ENCODE assay signal across 18 cellular contexts in genomic region chr12:96104566-96104965, GRCh38.
A peak's percentile ranks its signal among the peaks of the same experiment; 100 is the strongest.
DNase-seq lines count a peak whose midpoint lies in the region; ATAC-seq and TF ChIP-seq lines count a peak whose summit lies in the region.
"Had no signal": no experiment of that assay in that cellular context is flagged by ENCODE, and none has a peak within 500 bp of the region (broad histone marks: within the 10 kb centered on the region; RNA-seq: fewer than 3 reads in every experiment).

No MANE protein-coding gene starts in this region.

- peak overlapping the region in 7 of 11 experiments; percentile 7 to 35 (median 20); a peak in 9 of 22 replicates for H3K4me2 ChIP-seq in BLaER1 treated with 17β-estradiol and CSF1 and Interleukin-3, amounts not matched to agents 10 nM and 100 nM

- peaks cover 9% of the 10 kb centered on the region for H3K36me3 Mint-ChIP-seq in endothelial cell (ENCODE audit: low read depth, unreplicated experiment)

- no peaks in the 10 kb centered on the region for H3K36me3 ChIP-seq in BLaER1 treated with 17β-estradiol and CSF1 and Interleukin-3, amounts not matched to agents 10 nM and 100 nM

- DNase-seq in NCI-H2171 (lab: John Stamatoyannopoulos, UW) (peak; percentile 45), NCI-H82 treated with DMSO at 0.1 percent for 48 hours (lab: John Stamatoyannopoulos, UW; ENCODE audit: unreplicated experiment) (peak; percentile 72), endothelial cell (ENCODE audit: low spot score) (no peak), NCI-H510A treated with DMSO at 0.1 percent for 48 hours (lab: John Stamatoyannopoulos, UW) (no peak)
- no peak for DNase-seq in activated CD4-positive, CD25-positive, alpha-beta regulatory T cell treated with anti-CD3 and anti-CD28 coated beads, Interleukin-2, amount 50 U/mL, for 72 hours
- DNase-seq: GDM1, H9, Karpas-422, NCI-H1092 treated with DMSO at 0.1 percent for 48 hours, NCI-H146, NCI-H2081 treated with DMSO at 0.1 percent for 48 hours, NCI-H2227 treated with DMSO at 0.1 percent for 48 hours had no signal

- no peaks in the 10 kb centered on the region for H4K20me1 ChIP-seq in BLaER1 treated with 17β-estradiol and CSF1 and Interleukin-3, amounts not matched to agents 10 nM and 100 nM

- peaks cover 45% of the 10 kb centered on the region for H3K4me1 Mint-ChIP-seq in endothelial cell (ENCODE audit: unreplicated experiment)

- H3K9ac ChIP-seq in BLaER1 treated with 17β-estradiol and CSF1 and Interleukin-3, amounts not matched to agents 10 nM and 100 nM: no peak overlapping the region

- peak overlapping the region; percentile 36 for H3K27ac Mint-ChIP-seq in endothelial cell (ENCODE audit: unreplicated experiment)
- H3K27ac Mint-ChIP-seq: H9, IgD-negative memory B cell had no signal

- H3K27me3 Mint-ChIP-seq in endothelial cell (ENCODE audit: unreplicated experiment): peaks cover 18% of the 10 kb centered on the region
- H3K27me3 Mint-ChIP-seq: IgD-negative memory B cell had no signal

- H3K27me3 ChIP-seq in BLaER1 treated with 17β-estradiol and CSF1 and Interleukin-3, amounts not matched to agents 10 nM and 100 nM: no peaks in the 10 kb centered on the region

- peak overlapping the region in 7 of 11 experiments; percentile 6 to 55 (median 38); a peak in 10 of 22 replicates for H3K27ac ChIP-seq in BLaER1 treated with 17β-estradiol and CSF1 and Interleukin-3, amounts not matched to agents 10 nM and 100 nM

- H3K9me3 Mint-ChIP-seq in endothelial cell (ENCODE audit: unreplicated experiment): no peaks in the 10 kb centered on the region
- H3K9me3 Mint-ChIP-seq: IgD-negative memory B cell had no signal

- H3K4me1 ChIP-seq in BLaER1 treated with 17β-estradiol and CSF1 and Interleukin-3, amounts not matched to agents 10 nM and 100 nM: peaks cover 40 to 87% (median 80%) of the 10 kb centered on the region in 10 experiments

- H3K4me3 ChIP-seq in BLaER1 treated with 17β-estradiol and CSF1 and Interleukin-3, amounts not matched to agents 10 nM and 100 nM: no peak overlapping the region

- no peak overlapping the region for H3K4me3 Mint-ChIP-seq in endothelial cell (ENCODE audit: unreplicated experiment)
- H3K4me3 Mint-ChIP-seq: CD14-positive monocyte, H9, IgD-negative memory B cell had no signal

- no peak for TF ChIP-seq CTCF in endothelial cell (IDR thresholded peaks at IDR 0.05; ENCODE audit: unreplicated experiment)

- ATAC-seq in HG03095 (IDR thresholded peaks at IDR 0.05; ENCODE audit: unreplicated experiment): no peak
- no peak for ATAC-seq in GM21737 (IDR thresholded peaks at IDR 0.05; ENCODE audit: unreplicated experiment)
- ATAC-seq: Right ventricle myocardium inferior had no signal

- H3K9me3 ChIP-seq in BLaER1 treated with 17β-estradiol and CSF1 and Interleukin-3, amounts not matched to agents 10 nM and 100 nM (replicated peaks in 1 of 11): peaks cover 2 to 12% (median 6%) of the 10 kb centered on the region in 11 experiments; a peak in 19 of 22 replicates

Comparison
In these comparisons a context has a peak if more than half of its experiments do, and no peak if none do; other contexts are left out.
1. DNase-seq: peak in NCI-H2171 (single experiment) and NCI-H82 treated with DMSO at 0.1 percent for 48 hours (single experiment); none in endothelial cell (single experiment), activated CD4-positive, CD25-positive, alpha-beta regulatory T cell treated with anti-CD3 and anti-CD28 coated beads, Interleukin-2, amount 50 U/mL, for 72 hours (single experiment) and NCI-H510A treated with DMSO at 0.1 percent for 48 hours (single experiment).